8 cellular contexts compared by ENCODE assay signal in genomic region chr19:58348080-58348479, GRCh38. TPM values are rescaled to one million over a fixed set of nuclear protein-coding genes. Genes with fewer than 3 reads are reported as not detected.
A peak's percentile ranks its signal among the peaks of the same experiment; 100 is the strongest.
DNase-seq lines count a peak whose midpoint lies in the region; ATAC-seq and TF ChIP-seq lines count a peak whose summit lies in the region.
"Not testable (repeated sequence)": the region's sequence is repeated elsewhere in the genome, so short reads cannot be mapped to it uniquely, and the experiment has no call there.

No MANE protein-coding gene starts in this region.

- H2AFZ ChIP-seq in Karpas-422 (ENCODE audit: low read length) = peak overlapping the region; percentile 62
- not testable (repeated sequence) for H2AFZ ChIP-seq in mesenchymal stem cell (ENCODE audit: low read depth, low read length)

- H3K36me3 Mint-ChIP-seq in activated CD4-positive, alpha-beta T cell treated with anti-CD3 and anti-CD28 coated beads for 36 hours (ENCODE audit: low read depth); MCF 10A (ENCODE audit: insufficient read depth, unreplicated experiment): not testable (repeated sequence)

- H3K4me1 Mint-ChIP-seq in activated CD4-positive, alpha-beta T cell treated with anti-CD3 and anti-CD28 coated beads for 36 hours = peaks cover 16% of the 10 kb centered on the region
- not testable (repeated sequence) for H3K4me1 Mint-ChIP-seq in MCF 10A (ENCODE audit: insufficient read depth, unreplicated experiment)

- H3K9me2 ChIP-seq in Karpas-422 (replicated peaks; ENCODE audit: insufficient read depth, low read length) = not testable (repeated sequence)

- peak; percentile 8 for ATAC-seq in GM18502 (IDR thresholded peaks at IDR 0.05; ENCODE audit: poor library complexity, unreplicated experiment)
- ATAC-seq in activated CD4-positive, alpha-beta T cell treated with anti-CD3 and anti-CD28 coated beads for 36 hours = not testable (repeated sequence)

- not testable (repeated sequence) for H3K9me3 ChIP-seq in Karpas-422 (ENCODE audit: low read length); mesenchymal stem cell (ENCODE audit: control insufficient read depth, low read length); uterus

- not testable (repeated sequence) for H3K36me3 ChIP-seq in Karpas-422 (ENCODE audit: insufficient read depth, low read length); uterus
- peaks cover 2 to 35% of the 10 kb centered on the region in 2 experiments for H3K36me3 ChIP-seq in mesenchymal stem cell (ENCODE audit: control insufficient read depth in 1 of 2, insufficient read depth in 2 of 2, low read depth in 1 of 2, low read length in 2 of 2)

- not testable (repeated sequence) for H3K23ac ChIP-seq in mesenchymal stem cell (ENCODE audit: low read length in 2 of 2)

- H3K4me3 ChIP-seq in Karpas-422 (ENCODE audit: low read length) (peak overlapping the region; percentile 88), fibroblast of the aortic adventitia (ENCODE audit: low read depth, low read length) (peak overlapping the region; percentile 72), mesenchymal stem cell (ENCODE audit: insufficient read depth in 1 of 2, low read depth in 1 of 2, low read length in 2 of 2) (peak overlapping the region; percentile 88 to 90), retinal pigment epithelial cell (ENCODE audit: low read length) (peak overlapping the region; percentile 59), uterus (peak overlapping the region; percentile 57 to 68)

- H2BK5ac ChIP-seq in mesenchymal stem cell (ENCODE audit: low read depth, low read length, poor library complexity, severe bottlenecking) = not testable (repeated sequence)

- not testable (repeated sequence) for H3K9me3 Mint-ChIP-seq in activated CD4-positive, alpha-beta T cell treated with anti-CD3 and anti-CD28 coated beads for 36 hours (ENCODE audit: low read depth); MCF 10A (ENCODE audit: unreplicated experiment)

- H3K27ac ChIP-seq in Karpas-422 (ENCODE audit: low read length); mesenchymal stem cell (ENCODE audit: low read length, poor library complexity, severe bottlenecking): not testable (repeated sequence)
- H3K27ac ChIP-seq in uterus = peak overlapping the region; percentile 48 to 92

- intact Hi-C loops in activated CD4-positive, alpha-beta T cell treated with anti-CD3 and anti-CD28 coated beads for 36 hours (cut with DNase I, micrococcal nuclease); MCF 10A (cut with micrococcal nuclease); uterus (cut with DNase I; ENCODE audit: low total_unique reads): not testable (repeated sequence)

- CTCF ChIA-PET in activated CD4-positive, alpha-beta T cell treated with anti-CD3 and anti-CD28 coated beads for 36 hours (lab: Charles Lee) = interaction anchor here (0.9 to 3.0 kb wide), 4 partner anchors 9 to 171 kb away, joined by 3 to 15 read pairs (median 4); partner anchors contain the start of genes ZBTB45, ZNF324B and ZNF497
- CTCF ChIA-PET in MCF 10A (lab: Yijun Ruan, JAX) = interaction anchor here (1.4 to 2.6 kb wide), 2 partner anchors 16 to 19 kb away, joined by 3 to 7 read pairs; no protein-coding TSS in a partner anchor

- H3K9ac ChIP-seq in Karpas-422 (ENCODE audit: low read length) = peak overlapping the region; percentile 88
- peak overlapping the region; percentile 87 for H3K9ac ChIP-seq in mesenchymal stem cell (ENCODE audit: low read length)

- not testable (repeated sequence) for DNase-seq in Karpas-422; activated CD4-positive, alpha-beta T cell treated with anti-CD3 and anti-CD28 coated beads for 36 hours; MCF 10A (ENCODE audit: unreplicated experiment); fibroblast of the aortic adventitia (ENCODE audit: low read depth); mesenchymal stem cell; retinal pigment epithelial cell (ENCODE audit: low read depth); uterus

- not testable (repeated sequence) for H4K8ac ChIP-seq in mesenchymal stem cell (ENCODE audit: low read length)

- H4K91ac ChIP-seq in mesenchymal stem cell (ENCODE audit: low read length) = not testable (repeated sequence)

- TF ChIP-seq POLR2A in uterus (IDR thresholded peaks at IDR 0.05) = not testable (repeated sequence)

- POLR2A ChIA-PET in activated CD4-positive, alpha-beta T cell treated with anti-CD3 and anti-CD28 coated beads for 36 hours (lab: Charles Lee) = not testable (repeated sequence)
- POLR2A ChIA-PET in MCF 10A (lab: Yijun Ruan, JAX) = interaction anchor here (0.7 to 4.2 kb wide), 9 partner anchors 13 to 33 kb away, joined by 3 to 32 read pairs (median 9); partner anchors contain the start of genes ZNF497, ZNF837 and ZSCAN22

- WGBS in mesenchymal stem cell = 23% methylated on average over 2 of the region's 12 CpGs

- H2AK5ac ChIP-seq in mesenchymal stem cell (ENCODE audit: low read length, severe bottlenecking) = not testable (repeated sequence)

- H3K27ac Mint-ChIP-seq in activated CD4-positive, alpha-beta T cell treated with anti-CD3 and anti-CD28 coated beads for 36 hours = peak overlapping the region; percentile 70
- H3K27ac Mint-ChIP-seq in MCF 10A (ENCODE audit: low read depth, unreplicated experiment) = peak overlapping the region; percentile 64

- not testable (repeated sequence) for H2BK15ac ChIP-seq in mesenchymal stem cell (ENCODE audit: low read depth, poor library complexity, severe bottlenecking)

- peaks cover 33% of the 10 kb centered on the region for H3K79me1 ChIP-seq in mesenchymal stem cell (replicated peaks; ENCODE audit: low read length, poor library complexity, severe bottlenecking)

- H3K4me2 ChIP-seq in Karpas-422 (ENCODE audit: low read depth, low read length, poor library complexity, severe bottlenecking) = peak overlapping the region; percentile 77
- H3K4me2 ChIP-seq in mesenchymal stem cell (ENCODE audit: low read length, poor library complexity, severe bottlenecking) = peak overlapping the region; percentile 84

- H3K14ac ChIP-seq in mesenchymal stem cell (ENCODE audit: low read length in 2 of 2) = not testable (repeated sequence)

- H3K27me3 ChIP-seq in Karpas-422 (ENCODE audit: low read length); mesenchymal stem cell (ENCODE audit: control insufficient read depth in 1 of 2, insufficient read depth in 1 of 2, low read length in 2 of 2); uterus: not testable (repeated sequence)

- H3K4me3 Mint-ChIP-seq in activated CD4-positive, alpha-beta T cell treated with anti-CD3 and anti-CD28 coated beads for 36 hours = peak overlapping the region; percentile 87
- peak overlapping the region; percentile 84 for H3K4me3 Mint-ChIP-seq in MCF 10A (ENCODE audit: unreplicated experiment)

- peaks cover 10% of the 10 kb centered on the region for H3K27me3 Mint-ChIP-seq in activated CD4-positive, alpha-beta T cell treated with anti-CD3 and anti-CD28 coated beads for 36 hours
- H3K27me3 Mint-ChIP-seq in MCF 10A (ENCODE audit: insufficient read depth, unreplicated experiment) = not testable (repeated sequence)

- not testable (repeated sequence) for H2BK120ac ChIP-seq in mesenchymal stem cell (ENCODE audit: low read depth, low read length)

- H3K18ac ChIP-seq in mesenchymal stem cell (ENCODE audit: low read depth in 1 of 2, low read length in 2 of 2) = not testable (repeated sequence)

- TF ChIP-seq CTCF in MCF 10A (IDR thresholded peaks at IDR 0.05; ENCODE audit: unreplicated experiment); fibroblast of the aortic adventitia (IDR thresholded peaks at IDR 0.05; ENCODE audit: insufficient read depth, low read length); retinal pigment epithelial cell (conservative IDR thresholded peaks at IDR 0.05; ENCODE audit: low read depth, low read length); uterus (IDR thresholded peaks at IDR 0.05): not testable (repeated sequence)

- H3K4ac ChIP-seq in mesenchymal stem cell (ENCODE audit: low read depth in 1 of 2, low read length in 2 of 2) = not testable (repeated sequence)

- not testable (repeated sequence) for H4K20me1 ChIP-seq in Karpas-422 (ENCODE audit: insufficient read depth, low read depth, low read length)

- H3K4me1 ChIP-seq in Karpas-422 (ENCODE audit: low read length) = peaks cover 22% of the 10 kb centered on the region
- H3K4me1 ChIP-seq in mesenchymal stem cell (ENCODE audit: control insufficient read depth, insufficient read depth, low read depth, low read length); uterus: not testable (repeated sequence)

- H2BK12ac ChIP-seq in mesenchymal stem cell (ENCODE audit: low read length in 2 of 2) = not testable (repeated sequence)

- not testable (repeated sequence) for BruUV-seq in MCF 10A (replicated peaks; lab: Mats Ljungman, UMichigan)

- peaks cover 38% of the 10 kb centered on the region for H3K79me2 ChIP-seq in Karpas-422 (ENCODE audit: low read length)

RNA-seq across cellular contexts. Expression of gene A1BG, which starts 5.2 kb away (rescaled TPM):
- 52.9 and 85.4 TPM in 2 replicates for total RNA-seq in Karpas-422 (2014; rRNA removed; shearing (Covaris generic); ENCODE audit: low replicate concordance)
- 1 to 10 TPM; 2.9 to 4.7 TPM for total RNA-seq in activated CD4-positive, alpha-beta T cell treated with anti-CD3 and anti-CD28 coated beads for 36 hours
- total RNA-seq in MCF 10A (2022) (6.4 and 7.0 TPM in 2 replicates), fibroblast of the aortic adventitia (ENCODE audit: low replicate concordance) (6.8 TPM in 1 of 2 replicates, not detected in the other), uterus (100 to 1,000 TPM in 1 of 4 donors, 10 to 100 TPM in 1, 1 to 10 TPM in 2; 2.8 to 108 (median 12.9) TPM)
- 85.1 TPM for polyA plus RNA-seq in mesenchymal stem cell (2013, experiment 1 of 2)
- polyA plus RNA-seq in mesenchymal stem cell (2013, experiment 2 of 2) = 84.2 TPM

RNA-seq across cellular contexts. Expression of gene ZNF497, which starts 14.5 kb away (rescaled TPM):
- total RNA-seq in Karpas-422 (2014; rRNA removed; shearing (Covaris generic); ENCODE audit: low replicate concordance) = 1.1 and 3.0 TPM in 2 replicates
- 1 to 10 TPM; 1.1 to 1.5 TPM for total RNA-seq in activated CD4-positive, alpha-beta T cell treated with anti-CD3 and anti-CD28 coated beads for 36 hours
- total RNA-seq in MCF 10A (2022) (3.2 and 3.9 TPM in 2 replicates), fibroblast of the aortic adventitia (ENCODE audit: low replicate concordance) (0.98 and 1.1 TPM in 2 replicates), uterus (1 to 10 TPM in 3 of 4 donors, not detected in 1; 3.4 to 7.2 (median 6.8) TPM)
- 0.17 TPM for polyA plus RNA-seq in mesenchymal stem cell (2013, experiment 1 of 2)
- 0.18 TPM for polyA plus RNA-seq in mesenchymal stem cell (2013, experiment 2 of 2)

RNA-seq across cellular contexts. Expression of gene ZSCAN22, which starts 21.3 kb away (rescaled TPM):
- total RNA-seq in Karpas-422 (2014; rRNA removed; shearing (Covaris generic); ENCODE audit: low replicate concordance) = 5.1 and 5.3 TPM in 2 replicates
- total RNA-seq in activated CD4-positive, alpha-beta T cell treated with anti-CD3 and anti-CD28 coated beads for 36 hours = 1 to 10 TPM; 3.1 to 3.8 TPM
- total RNA-seq in MCF 10A (2022) (3.8 and 4.7 TPM in 2 replicates), fibroblast of the aortic adventitia (ENCODE audit: low replicate concordance) (2.9 and 4.1 TPM in 2 replicates), uterus (1 to 10 TPM; 3.9 to 5.1 (median 4.6) TPM)
- polyA plus RNA-seq in mesenchymal stem cell (2013, experiment 1 of 2) = 1.4 TPM
- polyA plus RNA-seq in mesenchymal stem cell (2013, experiment 2 of 2) = 1.4 TPM

RNA-seq across cellular contexts. Expression of gene ZNF837, which starts 32.8 kb away (rescaled TPM):
- 0.75 and 2.4 TPM in 2 replicates for total RNA-seq in Karpas-422 (2014; rRNA removed; shearing (Covaris generic); ENCODE audit: low replicate concordance)
- 1 to 10 TPM; 2.0 to 2.5 TPM for total RNA-seq in activated CD4-positive, alpha-beta T cell treated with anti-CD3 and anti-CD28 coated beads for 36 hours
- total RNA-seq in MCF 10A (2022) = 1.5 and 1.7 TPM in 2 replicates
- 2.6 and 3.4 TPM in 2 replicates for total RNA-seq in fibroblast of the aortic adventitia (ENCODE audit: low replicate concordance)
- polyA plus RNA-seq in mesenchymal stem cell (2013, experiment 1 of 2) = 1.1 TPM
- polyA plus RNA-seq in mesenchymal stem cell (2013, experiment 2 of 2) = 1.5 TPM
- total RNA-seq in uterus = 1 to 10 TPM in 3 of 4 donors, not detected in 1; 1.6 to 4.6 (median 2.8) TPM

RNA-seq across cellular contexts. Expression of gene RPS5, which starts 39.0 kb away (rescaled TPM):
- 6,081 and 7,190 TPM in 2 replicates for total RNA-seq in Karpas-422 (2014; rRNA removed; shearing (Covaris generic); ENCODE audit: low replicate concordance)
- total RNA-seq in activated CD4-positive, alpha-beta T cell treated with anti-CD3 and anti-CD28 coated beads for 36 hours = 1,000 to 10,000 TPM; 1,234 to 1,535 TPM
- 1,779 and 1,872 TPM in 2 replicates for total RNA-seq in MCF 10A (2022)
- total RNA-seq in fibroblast of the aortic adventitia (ENCODE audit: low replicate concordance) = 178 and 1,453 TPM in 2 replicates
- 995 TPM for polyA plus RNA-seq in mesenchymal stem cell (2013, experiment 1 of 2)
- 1,024 TPM for polyA plus RNA-seq in mesenchymal stem cell (2013, experiment 2 of 2)
- 1,000 to 10,000 TPM; 1,103 to 4,958 (median 2,770) TPM for total RNA-seq in uterus
